Comparison of ENCODE assay signal across 8 cellular contexts in genomic region chr12:91355150-91356006, GRCh38.
DNase-seq lines count a peak whose midpoint lies in the region; ATAC-seq and TF ChIP-seq lines count a peak whose summit lies in the region.

No MANE protein-coding gene starts in this region.

- no peak overlapping the region for H3K4me3 Mint-ChIP-seq in activated T-helper 17 cell treated with anti-CD3 and anti-CD28 coated beads, Interleukin-2, amount 50 U/mL, for 72 hours

- H3K36me3 ChIP-seq in vagina, result no peaks in the 10 kb centered on the region

- peak; percentile 89 for DNase-seq in DMS53 (lab: John Stamatoyannopoulos, UW)
- peak; percentile 57 for DNase-seq in NOMO-1 treated with DMSO at 0.1 percent for 48 hours (lab: John Stamatoyannopoulos, UW; ENCODE audit: unreplicated experiment)
- peak; percentile 20 to 57 for DNase-seq in foreskin keratinocyte
- peak; percentile 57 for DNase-seq in non-pigmented ciliary epithelial cell (ENCODE audit: low read depth)
- no peak for DNase-seq in vagina (ENCODE audit: extremely low spot score in 2 of 2)

- no peaks in the 10 kb centered on the region for H3K4me1 Mint-ChIP-seq in activated T-helper 17 cell treated with anti-CD3 and anti-CD28 coated beads, Interleukin-2, amount 50 U/mL, for 72 hours

- H3K27ac Mint-ChIP-seq in activated T-helper 17 cell treated with anti-CD3 and anti-CD28 coated beads, Interleukin-2, amount 50 U/mL, for 72 hours, result no peak overlapping the region

- no peak for TF ChIP-seq POLR2A in vagina (IDR thresholded peaks at IDR 0.05)

- H3K9me3 Mint-ChIP-seq in activated T-helper 17 cell treated with anti-CD3 and anti-CD28 coated beads, Interleukin-2, amount 50 U/mL, for 72 hours, result no peaks in the 10 kb centered on the region

- TF ChIP-seq CTCF in foreskin keratinocyte (conservative IDR thresholded peaks at IDR 0.05) (peak; percentile 92), vagina (IDR thresholded peaks at IDR 0.05) (peak; percentile 73 to 90 (median 78))

- no peaks in the 10 kb centered on the region for H3K36me3 Mint-ChIP-seq in activated T-helper 17 cell treated with anti-CD3 and anti-CD28 coated beads, Interleukin-2, amount 50 U/mL, for 72 hours (ENCODE audit: low read depth)

- H3K9me3 ChIP-seq in vagina, result no peaks in the 10 kb centered on the region

- peak; percentile 96 for ATAC-seq in GM21360 (IDR thresholded peaks at IDR 0.05; ENCODE audit: unreplicated experiment)
- peak; percentile 92 for ATAC-seq in HG03565 (IDR thresholded peaks at IDR 0.05; ENCODE audit: unreplicated experiment)
- ATAC-seq in activated T-helper 17 cell treated with anti-CD3 and anti-CD28 coated beads, Interleukin-2, amount 50 U/mL, for 72 hours (replicated peaks), result peak; percentile 71
- peak; percentile 87 for ATAC-seq in foreskin keratinocyte

- H3K4me3 ChIP-seq in vagina, result no peak overlapping the region

- no peak overlapping the region for H3K27ac ChIP-seq in foreskin keratinocyte
- no peak overlapping the region for H3K27ac ChIP-seq in vagina

- peaks cover 7% of the 10 kb centered on the region for H3K27me3 Mint-ChIP-seq in activated T-helper 17 cell treated with anti-CD3 and anti-CD28 coated beads, Interleukin-2, amount 50 U/mL, for 72 hours

- intact Hi-C loops in vagina (cut with DNase I), result loop anchor here (10.0 kb wide), 1 partner anchor 381 kb away; no protein-coding TSS in a partner anchor

- H3K27me3 ChIP-seq in foreskin keratinocyte, result no peaks in the 10 kb centered on the region
- no peaks in the 10 kb centered on the region for H3K27me3 ChIP-seq in vagina

- H3K4me1 ChIP-seq in foreskin keratinocyte (no peaks in the 10 kb centered on the region), vagina (no peaks in the 10 kb centered on the region)

Comparison
In these comparisons a context has a peak if more than half of its experiments do, and no peak if none do; other contexts are left out.
1. DNase-seq: peak in DMS53 (single experiment), NOMO-1 treated with DMSO at 0.1 percent for 48 hours (single experiment), foreskin keratinocyte (2 of 2) and non-pigmented ciliary epithelial cell (single experiment); none in vagina (0 of 2).
2. Peak in every context shown above with its lines, with median percentiles within 50 percentile points of each other: ATAC-seq.